In the genomic region with DNA sequence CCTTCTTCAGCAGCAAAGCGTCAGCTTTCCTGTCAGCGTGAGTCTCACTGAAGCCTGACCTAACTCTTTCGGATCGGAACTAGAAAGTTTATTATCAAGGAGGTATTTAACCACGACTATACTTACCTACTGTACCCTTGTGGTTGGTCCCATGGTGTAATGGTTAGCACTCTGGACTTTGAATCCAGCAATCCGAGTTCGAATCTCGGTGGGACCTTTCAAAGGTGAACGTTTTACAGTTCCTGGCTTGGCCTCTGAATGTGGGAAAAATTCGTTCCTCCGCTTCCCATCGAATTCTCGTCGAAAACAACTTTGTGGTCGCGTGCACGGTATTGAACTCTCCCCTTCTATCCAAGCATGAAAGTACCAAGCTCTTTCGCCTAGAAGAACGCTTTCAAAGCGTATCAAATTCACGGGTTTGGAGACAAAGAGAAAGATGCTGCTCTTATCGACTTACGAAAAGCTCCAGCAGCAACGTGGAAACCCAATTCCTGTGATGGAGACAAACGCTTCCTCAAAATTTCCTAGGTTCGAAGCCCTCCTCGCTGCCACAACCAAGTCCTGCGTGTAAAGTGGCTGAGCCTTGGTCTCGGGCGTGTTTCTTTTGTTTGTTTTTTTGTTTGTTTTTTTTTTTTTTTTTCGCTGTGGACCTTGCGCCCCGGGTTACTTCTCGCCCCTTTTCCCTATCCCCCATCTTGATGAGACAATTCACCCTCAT, we compare ENCODE assay signal across 9 cellular contexts.
DNase-seq lines count a peak whose midpoint lies in the region; ATAC-seq and TF ChIP-seq lines count a peak whose summit lies in the region.
"Had no signal": no experiment of that assay in that cellular context is flagged by ENCODE, and none has a peak within 500 bp of the region (broad histone marks: within the 10 kb centered on the region; RNA-seq: fewer than 3 reads in every experiment).

No MANE protein-coding gene starts in this region.

- H3K27ac Mint-ChIP-seq in naive thymus-derived CD4-positive, alpha-beta T cell = peak overlapping the region in 6 of 9 donors; percentile 7 to 72 (median 32)

- no peaks in the 10 kb centered on the region for H3K36me3 ChIP-seq in HUES48 (ENCODE audit: control insufficient read depth, insufficient read depth, low read length)
- no peaks in the 10 kb centered on the region for H3K36me3 ChIP-seq in naive thymus-derived CD4-positive, alpha-beta T cell (ENCODE audit: control insufficient read depth in 2 of 3, insufficient read depth in 3 of 3, low read length in 3 of 3)
- H3K36me3 ChIP-seq in esophagus muscularis mucosa = no peaks in the 10 kb centered on the region
- no peaks in the 10 kb centered on the region for H3K36me3 ChIP-seq in aorta (ENCODE audit: control insufficient read depth in 1 of 2, insufficient read depth in 2 of 2, low read length in 1 of 2)

- H3K9me3 ChIP-seq in HUES48 (ENCODE audit: control insufficient read depth, insufficient read depth, low read length) (no peaks in the 10 kb centered on the region), esophagus muscularis mucosa (peaks cover 0 to 3% (median 0%) of the 10 kb centered on the region in 4 donors), aorta (ENCODE audit: control insufficient read depth, low read length) (peaks cover 3% of the 10 kb centered on the region)
- peaks cover 0 to 5% (median 0%) of the 10 kb centered on the region in 3 experiments for H3K9me3 ChIP-seq in naive thymus-derived CD4-positive, alpha-beta T cell (ENCODE audit: control insufficient read depth in 2 of 3, low read length in 3 of 3)

- H3K27me3 ChIP-seq in HUES48 (ENCODE audit: control insufficient read depth, insufficient read depth, low read length) (peaks cover 8% of the 10 kb centered on the region), esophagus muscularis mucosa (peaks cover 0 to 88% (median 24%) of the 10 kb centered on the region in 4 donors), aorta (ENCODE audit: control insufficient read depth in 1 of 2, insufficient read depth in 2 of 2, low read length in 1 of 2) (peaks cover 0 to 4% of the 10 kb centered on the region in 2 donors)
- H3K27me3 ChIP-seq in naive thymus-derived CD4-positive, alpha-beta T cell (ENCODE audit: control insufficient read depth in 2 of 2, insufficient read depth in 2 of 2, low read length in 2 of 2) = peaks cover 14 to 28% of the 10 kb centered on the region in 2 donors

- TF ChIP-seq CTCF in GM13977 (IDR thresholded peaks at IDR 0.05; ENCODE audit: extremely low read depth, insufficient read depth, missing control alignments) (no peak), coronary artery (IDR thresholded peaks at IDR 0.05) (no peak), esophagus muscularis mucosa (IDR thresholded peaks at IDR 0.05) (no peak)

- POLR2A ChIA-PET in naive thymus-derived CD4-positive, alpha-beta T cell (lab: Charles Lee) = interaction anchor here (0.9 kb wide), 1 partner anchor 93 kb away, joined by 3 read pairs; no protein-coding TSS in a partner anchor

- intact Hi-C loops in naive thymus-derived CD4-positive, alpha-beta T cell (cut with micrococcal nuclease) = loop anchor here (5.0 to 10.0 kb wide), 5 partner anchors 47 to 1405 kb away; a partner anchor contains a TSS
- intact Hi-C loops in esophagus muscularis mucosa (cut with DNase I) = no loop called here
- intact Hi-C loops in aorta (cut with DNase I) = no loop called here

- H3K27ac ChIP-seq in HUES48 (ENCODE audit: low read depth, low read length) = peak overlapping the region; percentile 47
- no peak overlapping the region for H3K27ac ChIP-seq in coronary artery
- no peak overlapping the region for H3K27ac ChIP-seq in naive thymus-derived CD4-positive, alpha-beta T cell (ENCODE audit: low read depth, low read length)
- H3K27ac ChIP-seq in esophagus muscularis mucosa (replicated peaks in 1 of 4) = no peak overlapping the region
- no peak overlapping the region for H3K27ac ChIP-seq in aorta (ENCODE audit: low read depth in 1 of 2, low read length in 2 of 2)
- H3K27ac ChIP-seq: HL-60 had no signal

- CTCF ChIA-PET in naive thymus-derived CD4-positive, alpha-beta T cell (lab: Charles Lee) = no interaction called here

- DNase-seq in ACHN (peak; percentile 89), GM13977 (ENCODE audit: low spot score) (peak; percentile 50), SK-MEL-5 (ENCODE audit: low read depth, low spot score) (peak; percentile 98), coronary artery (ENCODE audit: low spot score) (no peak), esophagus muscularis mucosa (ENCODE audit: extremely low spot score) (no peak), aorta (no peak)
- DNase-seq in naive thymus-derived CD4-positive, alpha-beta T cell = peak in 8 of 9 donors; percentile 22 to 52 (median 38)

- no peak for TF ChIP-seq POLR2A in esophagus muscularis mucosa (IDR thresholded peaks at IDR 0.05; ENCODE audit: low read depth)

- no peak for ATAC-seq in naive thymus-derived CD4-positive, alpha-beta T cell
- ATAC-seq in aorta (ENCODE audit: low FRiP score) = no peak

- H3K4me3 ChIP-seq in HUES48 (ENCODE audit: low read depth, low read length) (peak overlapping the region; percentile 91), coronary artery (peak overlapping the region; percentile 38), esophagus muscularis mucosa (peak overlapping the region in 2 of 4 donors; percentile 11 to 15), aorta (ENCODE audit: low read length in 2 of 2) (no peak overlapping the region)
- no peak overlapping the region for H3K4me3 ChIP-seq in naive thymus-derived CD4-positive, alpha-beta T cell (ENCODE audit: low read length)

- H3K9ac ChIP-seq in HUES48 (ENCODE audit: low read depth, low read length) = 0 out of 2 replicates have a peak overlapping the region, but pooled peaks have one; percentile 35

- no peak for TF ChIP-seq EP300 in esophagus muscularis mucosa (IDR thresholded peaks at IDR 0.05)

- WGBS in esophagus muscularis mucosa = 3% methylated on average over 33 of the region's 34 CpGs
- WGBS in aorta, 2 donors = 4% methylated on average over 34 of the region's 34 CpGs

- H3K4me1 ChIP-seq in HUES48 (ENCODE audit: control insufficient read depth, insufficient read depth, low read length) = peaks cover 17% of the 10 kb centered on the region
- peaks cover 0 to 9% of the 10 kb centered on the region in 2 donors for H3K4me1 ChIP-seq in naive thymus-derived CD4-positive, alpha-beta T cell (ENCODE audit: control insufficient read depth in 2 of 2, insufficient read depth in 2 of 2, low read length in 2 of 2)
- peaks cover 4 to 24% (median 10%) of the 10 kb centered on the region in 4 donors for H3K4me1 ChIP-seq in esophagus muscularis mucosa
- H3K4me1 ChIP-seq in aorta (ENCODE audit: control insufficient read depth in 1 of 2, insufficient read depth in 2 of 2, low read length in 2 of 2) = peaks cover 0 to 2% of the 10 kb centered on the region in 2 donors

- H3K4me1 Mint-ChIP-seq in naive thymus-derived CD4-positive, alpha-beta T cell = peaks cover 11 to 43% (median 34%) of the 10 kb centered on the region in 7 donors

- peaks cover 0 to 42% (median 10%) of the 10 kb centered on the region in 11 donors for H3K9me3 Mint-ChIP-seq in naive thymus-derived CD4-positive, alpha-beta T cell

- H3K36me3 Mint-ChIP-seq in naive thymus-derived CD4-positive, alpha-beta T cell = peaks cover 0 to 21% (median 7%) of the 10 kb centered on the region in 5 donors

- H3K27me3 Mint-ChIP-seq in naive thymus-derived CD4-positive, alpha-beta T cell = peaks cover 75 to 92% (median 86%) of the 10 kb centered on the region in 5 donors

- H3K4me3 Mint-ChIP-seq in naive thymus-derived CD4-positive, alpha-beta T cell = peak overlapping the region; percentile 1 to 77 (median 39)

- in situ Hi-C loops in ACHN (cut with HindIII; ENCODE audit: low pct_ligation_motif_present, low pct_unique_long_range_greater_than_20kb, low sequenced_read_pairs) = no loop called here
- in situ Hi-C loops in GM13977 (cut with MboI; ENCODE audit: low pct_unique_long_range_greater_than_20kb, low sequenced_read_pairs, unreplicated experiment) = no loop called here
- in situ Hi-C loops in SK-MEL-5 (cut with HindIII; ENCODE audit: low pct_unique_long_range_greater_than_20kb, low sequenced_read_pairs) = no loop called here

Comparison
In these comparisons a context has a peak if more than half of its experiments do, and no peak if none do; other contexts are left out.
1. DNase-seq: peak in ACHN (single experiment), GM13977 (single experiment), SK-MEL-5 (single experiment) and naive thymus-derived CD4-positive, alpha-beta T cell (8 of 9); none in coronary artery (single experiment), esophagus muscularis mucosa (single experiment) and aorta (0 of 2).
2. H3K4me3 ChIP-seq: peak in HUES48 (single experiment) and coronary artery (single experiment); none in naive thymus-derived CD4-positive, alpha-beta T cell (single experiment) and aorta (0 of 2).
3. intact Hi-C loops: an anchor here in naive thymus-derived CD4-positive, alpha-beta T cell (5.0 to 10.0 kb wide); none called in esophagus muscularis mucosa and aorta.